In genomic region chr1:8083739-8084484, GRCh38 we compare ENCODE assay signal across 11 cellular contexts. TPM values are rescaled to one million over a fixed set of nuclear protein-coding genes. Genes with fewer than 3 reads are reported as not detected.
DNase-seq lines count a peak whose midpoint lies in the region; TF ChIP-seq lines count a peak whose summit lies in the region.
"Had no signal": no experiment of that assay in that cellular context is flagged by ENCODE, and none has a peak within 500 bp of the region (broad histone marks: within the 10 kb centered on the region; RNA-seq: fewer than 3 reads in every experiment).

No MANE protein-coding gene starts in this region.

- no peaks in the 10 kb centered on the region for H3K27me3 ChIP-seq in vagina

- 75 to 90% methylated on average over 2 to 6 of the region's 9 CpGs for WGBS in mesodermal cell (ENCODE audit: insufficient coverage in 2 of 2), 2 experiments

- H3K36me3 Mint-ChIP-seq in endothelial cell (ENCODE audit: low read depth, unreplicated experiment) (no peaks in the 10 kb centered on the region), type B pancreatic cell (no peaks in the 10 kb centered on the region)
- H3K36me3 Mint-ChIP-seq: memory B cell had no signal

- no peaks in the 10 kb centered on the region for H3K9me3 Mint-ChIP-seq in endothelial cell (ENCODE audit: unreplicated experiment)
- H3K9me3 Mint-ChIP-seq in type B pancreatic cell: no peaks in the 10 kb centered on the region
- H3K9me3 Mint-ChIP-seq: memory B cell had no signal

- H3K4me3 ChIP-seq in mesodermal cell (ENCODE audit: extremely low read depth, insufficient read depth, low read length, poor library complexity, severe bottlenecking): no peak overlapping the region
- no peak overlapping the region for H3K4me3 ChIP-seq in vagina
- H3K4me3 ChIP-seq: SK-N-MC had no signal

- H3K4me1 Mint-ChIP-seq in endothelial cell (ENCODE audit: unreplicated experiment): peaks cover 16% of the 10 kb centered on the region
- H3K4me1 Mint-ChIP-seq in type B pancreatic cell (ENCODE audit: unreplicated experiment): peaks cover 13% of the 10 kb centered on the region

- peaks cover 8% of the 10 kb centered on the region for H3K27me3 Mint-ChIP-seq in endothelial cell (ENCODE audit: unreplicated experiment)
- H3K27me3 Mint-ChIP-seq in type B pancreatic cell: no peaks in the 10 kb centered on the region

- H3K36me3 ChIP-seq in mesodermal cell (ENCODE audit: control insufficient read depth, insufficient read depth, low read length) (no peaks in the 10 kb centered on the region), vagina (no peaks in the 10 kb centered on the region)

- DNase-seq in NCI-H460 (ENCODE audit: extremely low read depth, low read depth): peak; percentile 47
- DNase-seq in endothelial cell (ENCODE audit: low spot score): peak; percentile 6
- no peak for DNase-seq in type B pancreatic cell (ENCODE audit: extremely low spot score, unreplicated experiment)
- no peak for DNase-seq in activated CD4-positive, alpha-beta T cell treated with anti-CD3 and anti-CD28 coated beads for 4 hours
- DNase-seq in NCI-H748 treated with DMSO at 0.1 percent for 48 hours (lab: John Stamatoyannopoulos, UW): no peak
- DNase-seq in NCI-H187 treated with DMSO at 0.1 percent for 48 hours (lab: John Stamatoyannopoulos, UW): no peak
- DNase-seq in vagina (ENCODE audit: extremely low spot score in 2 of 2): no peak
- DNase-seq: NCI-H1436 treated with DMSO at 0.1 percent for 48 hours had no signal

- TF ChIP-seq POLR2A in vagina (IDR thresholded peaks at IDR 0.05): no peak

- H3K27ac Mint-ChIP-seq in endothelial cell (ENCODE audit: unreplicated experiment): peak overlapping the region; percentile 77
- peak overlapping the region; percentile 50 for H3K27ac Mint-ChIP-seq in type B pancreatic cell
- H3K27ac Mint-ChIP-seq: memory B cell had no signal

- H3K4me3 Mint-ChIP-seq in endothelial cell (ENCODE audit: unreplicated experiment) (no peak overlapping the region), type B pancreatic cell (no peak overlapping the region)
- H3K4me3 Mint-ChIP-seq: memory B cell had no signal

- TF ChIP-seq CTCF in endothelial cell (IDR thresholded peaks at IDR 0.05; ENCODE audit: unreplicated experiment) (no peak), type B pancreatic cell (conservative IDR thresholded peaks at IDR 0.05) (no peak), vagina (IDR thresholded peaks at IDR 0.05) (no peak)

- intact Hi-C loops in vagina (cut with DNase I): no loop called here

- H3K9me3 ChIP-seq in mesodermal cell (ENCODE audit: control insufficient read depth, low read length): peaks cover 3% of the 10 kb centered on the region
- H3K9me3 ChIP-seq in vagina: no peaks in the 10 kb centered on the region

- H3K27ac ChIP-seq in mesodermal cell (ENCODE audit: low read depth, low read length, severe bottlenecking) (peak overlapping the region; percentile 86), vagina (no peak overlapping the region)
- H3K27ac ChIP-seq: SK-N-MC had no signal

- H3K4me1 ChIP-seq in mesodermal cell (ENCODE audit: control insufficient read depth, insufficient read depth, low read length, poor library complexity, severe bottlenecking) (peaks cover 27% of the 10 kb centered on the region), vagina (peaks cover 10% of the 10 kb centered on the region)

RNA-seq across cellular contexts. Expression of gene ERRFI1, which starts 57.8 kb away (rescaled TPM):
- total RNA-seq in NCI-H460 (2014; rRNA removed; shearing (Covaris generic)): 97.4 and 105 TPM in 2 replicates
- 37.5 and 37.9 TPM in 2 replicates for polyA plus RNA-seq in NCI-H460 (2014; cell fraction: nucleus; rRNA removed)
- 16.5 TPM for total RNA-seq in endothelial cell (ENCODE audit: unreplicated experiment)
- polyA plus RNA-seq in mesodermal cell (2013, experiment 1 of 2): 154 TPM
- polyA plus RNA-seq in mesodermal cell (2013, experiment 2 of 2): 155 TPM
- total RNA-seq in type B pancreatic cell (ENCODE audit: low replicate concordance): 83.3 and 104 TPM in 2 replicates
- 160 TPM for total RNA-seq in vagina

Comparison
In these comparisons a context has a peak if more than half of its experiments do, and no peak if none do; other contexts are left out.
1. DNase-seq: peak in NCI-H460 (single experiment) and endothelial cell (single experiment); none in type B pancreatic cell (single experiment), activated CD4-positive, alpha-beta T cell treated with anti-CD3 and anti-CD28 coated beads for 4 hours (0 of 2), NCI-H748 treated with DMSO at 0.1 percent for 48 hours (single experiment), NCI-H187 treated with DMSO at 0.1 percent for 48 hours (single experiment) and vagina (0 of 2).